ENCODE assay signal across 24 cellular contexts in the genomic region with DNA sequence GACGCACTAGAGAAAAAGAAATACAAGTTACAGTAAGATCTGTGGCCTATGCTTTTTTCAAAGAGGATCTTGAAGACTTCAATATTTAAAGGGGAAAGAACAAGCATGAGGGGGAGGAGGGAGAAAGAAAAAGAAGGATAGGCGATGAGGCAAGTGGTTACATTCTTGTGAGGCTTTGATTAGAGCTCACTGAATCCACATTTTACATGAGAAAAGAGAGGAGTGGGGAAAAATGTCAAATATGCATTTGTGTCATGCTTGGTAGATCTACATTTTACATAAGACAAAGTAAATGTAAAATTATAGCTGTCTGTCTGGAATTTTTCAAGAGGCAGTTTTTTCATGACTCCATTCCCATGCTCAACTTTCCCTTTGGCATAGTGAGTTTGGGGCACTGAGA.
"Had no signal": no experiment of that assay in that cellular context is flagged by ENCODE, and none has a peak within 500 bp of the region (broad histone marks: within the 10 kb centered on the region; RNA-seq: fewer than 3 reads in every experiment).

No MANE protein-coding gene starts in this region.

- ATAC-seq: activated CD4-positive, CD25-positive, alpha-beta regulatory T cell treated with anti-CD3 and anti-CD28 coated beads, Interleukin-2, amount 50 U/mL, for 24 hours; activated CD8-positive, alpha-beta T cell treated with anti-CD3 and anti-CD28 coated beads, Interleukin-2, amount 10 ng/mL, durations not matched to agents 7 days and 5 days; body of pancreas had no signal

- FAIRE-seq: bronchial epithelial cell had no signal

- H3K36me3 ChIP-seq: SJCRH30, WERI-Rb-1 had no signal

- DNase-seq: activated CD4-positive, alpha-beta T cell treated with anti-CD3 and anti-CD28 coated beads for 4 hours; activated CD8-positive, alpha-beta memory T cell treated with anti-CD3 and anti-CD28 coated beads, Interleukin-2, amount 50 U/mL, for 48 hours; activated CD8-positive, alpha-beta T cell treated with anti-CD3 and anti-CD28 coated beads, Interleukin-2, amount 10 ng/mL, durations not matched to agents 7 days and 5 days; activated effector memory CD4-positive, alpha-beta T cell treated with Interleukin-2 at 50 U/mL for 16 hours; activated naive CD4-positive, alpha-beta T cell; activated T-cell treated with anti-CD3 and anti-CD28 coated beads, Interleukin-2, amount 50 U/mL, for 1 hour; aorta; central memory CD4-positive, alpha-beta T cell; Kasumi-1; NCI-H1048; NCI-H146; NCI-H187 treated with DMSO at 0.1 percent for 48 hours; NCI-H2081 treated with DMSO at 0.1 percent for 48 hours; NCI-H446; NCI-H524; Right ventricle myocardium superior; SJCRH30; SK-N-SH; T-helper 1 cell; WERI-Rb-1 had no signal

- H3K4me1 ChIP-seq: SJCRH30 had no signal

- H3K9me3 ChIP-seq: body of pancreas, SJCRH30, SK-N-SH had no signal

- H3K27ac ChIP-seq: body of pancreas, RWPE1, SJCRH30, WERI-Rb-1 had no signal

- H3K9ac ChIP-seq: SK-N-SH had no signal

- H3K4me3 ChIP-seq: body of pancreas, SJCRH30 had no signal

- H3K27me3 ChIP-seq: body of pancreas, SJCRH30 had no signal
